In genomic region chr6:27547157-27548075, GRCh38 we compare ENCODE assay signal across 8 cellular contexts.
DNase-seq lines count a peak whose midpoint lies in the region; ATAC-seq and TF ChIP-seq lines count a peak whose summit lies in the region.

No MANE protein-coding gene starts in this region.

- no peak for TF ChIP-seq CTCF in GM13976 (IDR thresholded peaks at IDR 0.05; ENCODE audit: borderline replicate concordance, control extremely low read depth, extremely low read depth, insufficient read depth, missing control alignments)

- H3K4me1 ChIP-seq in NT2/D1 (ENCODE audit: insufficient read depth, insufficient read length), result no peaks in the 10 kb centered on the region

- in situ Hi-C loops in GM13976 (cut with MboI; ENCODE audit: low sequenced_read_pairs, unreplicated experiment), result no loop called here

- H3K36me3 ChIP-seq in NT2/D1 (ENCODE audit: insufficient read depth, insufficient read length, low read length), result no peaks in the 10 kb centered on the region

- H3K9me3 ChIP-seq in NT2/D1 (ENCODE audit: insufficient read depth, low read length), result no peaks in the 10 kb centered on the region

- peak overlapping the region; percentile 39 for H3K9ac ChIP-seq in NT2/D1 (ENCODE audit: insufficient read length, low read depth)

- ATAC-seq in HG03095 (IDR thresholded peaks at IDR 0.05; ENCODE audit: unreplicated experiment), result no peak

- peak; percentile 58 for DNase-seq in stimulated activated CD4-positive, alpha-beta T cell treated with anti-CD3 and anti-CD28 coated beads, Interleukin-1b, Interleukin-23, amount 100 ng/mL, for 48 hours
- DNase-seq in stimulated activated CD4-positive, alpha-beta T cell treated with anti-CD3 and anti-CD28 coated beads, Interleukin-12 subunit alpha, Interleukin-12 subunit beta, amount 100 ng/mL, for 4 hours, result no peak
- DNase-seq in NT2/D1 (ENCODE audit: low read depth, low spot score), result peak; percentile 51
- DNase-seq in dedifferentiated amniotic fluid mesenchymal stem cell (ENCODE audit: extremely low spot score), result peak; percentile 59
- peak; percentile 8 for DNase-seq in stimulated activated CD4-positive, alpha-beta T cell treated with anti-CD3 and anti-CD28 coated beads, Interleukin-4, amount 100 ng/mL, for 24 hours
- DNase-seq in GM13976 (ENCODE audit: low spot score), result no peak
- DNase-seq in activated effector memory CD4-positive, alpha-beta T cell treated with Interleukin-2 at 50 U/mL for 16 hours, result no peak

- H3K4me3 ChIP-seq in NT2/D1 (ENCODE audit: insufficient read length, low read depth), result peak overlapping the region; percentile 52

- no peaks in the 10 kb centered on the region for H3K27me3 ChIP-seq in NT2/D1 (ENCODE audit: insufficient read depth, insufficient read length)

Comparison
In these comparisons a context has a peak if more than half of its experiments do, and no peak if none do; other contexts are left out.
1. DNase-seq: peak in stimulated activated CD4-positive, alpha-beta T cell treated with anti-CD3 and anti-CD28 coated beads, Interleukin-1b, Interleukin-23, amount 100 ng/mL, for 48 hours (single experiment), NT2/D1 (single experiment), dedifferentiated amniotic fluid mesenchymal stem cell (single experiment) and stimulated activated CD4-positive, alpha-beta T cell treated with anti-CD3 and anti-CD28 coated beads, Interleukin-4, amount 100 ng/mL, for 24 hours (single experiment); none in stimulated activated CD4-positive, alpha-beta T cell treated with anti-CD3 and anti-CD28 coated beads, Interleukin-12 subunit alpha, Interleukin-12 subunit beta, amount 100 ng/mL, for 4 hours (single experiment), GM13976 (single experiment) and activated effector memory CD4-positive, alpha-beta T cell treated with Interleukin-2 at 50 U/mL for 16 hours (single experiment).